ENCODE assay signal across 9 cellular contexts in genomic region chr14:102772781-102773570, GRCh38. TPM values are rescaled to one million over a fixed set of nuclear protein-coding genes. Genes with fewer than 3 reads are reported as not detected.
DNase-seq lines count a peak whose midpoint lies in the region; TF ChIP-seq lines count a peak whose summit lies in the region.
"Had no signal": no experiment of that assay in that cellular context is flagged by ENCODE, and none has a peak within 500 bp of the region (broad histone marks: within the 10 kb centered on the region; RNA-seq: fewer than 3 reads in every experiment).

No MANE protein-coding gene starts in this region.

- H3K27me3 ChIP-seq in BLaER1 treated with 17β-estradiol and CSF1 and Interleukin-3, amounts not matched to agents 10 nM and 100 nM = no peaks in the 10 kb centered on the region
- no peaks in the 10 kb centered on the region for H3K27me3 ChIP-seq in Peyer's patch

- peaks cover 0 to 3% (median 0%) of the 10 kb centered on the region in 11 experiments; a peak in 5 of 22 replicates for H4K20me1 ChIP-seq in BLaER1 treated with 17β-estradiol and CSF1 and Interleukin-3, amounts not matched to agents 10 nM and 100 nM

- H3K4me3 ChIP-seq in BLaER1 treated with 17β-estradiol and CSF1 and Interleukin-3, amounts not matched to agents 10 nM and 100 nM = no peak overlapping the region
- no peak overlapping the region for H3K4me3 ChIP-seq in Peyer's patch
- H3K4me3 ChIP-seq: SK-N-MC had no signal

- peak overlapping the region; percentile 9 to 89 (median 34); a peak in 18 of 22 replicates for H3K4me2 ChIP-seq in BLaER1 treated with 17β-estradiol and CSF1 and Interleukin-3, amounts not matched to agents 10 nM and 100 nM

- H3K36me3 ChIP-seq in BLaER1 treated with 17β-estradiol and CSF1 and Interleukin-3, amounts not matched to agents 10 nM and 100 nM = no peaks in the 10 kb centered on the region
- H3K36me3 ChIP-seq in Peyer's patch = no peaks in the 10 kb centered on the region

- TF ChIP-seq CTCF in GM13976 (IDR thresholded peaks at IDR 0.05; ENCODE audit: borderline replicate concordance, control extremely low read depth, extremely low read depth, insufficient read depth, missing control alignments) = peak; percentile 36
- no peak for TF ChIP-seq CTCF in Peyer's patch (IDR thresholded peaks at IDR 0.05)

- no peak overlapping the region for H3K9ac ChIP-seq in BLaER1 treated with 17β-estradiol and CSF1 and Interleukin-3, amounts not matched to agents 10 nM and 100 nM

- H3K9me3 ChIP-seq in BLaER1 treated with 17β-estradiol and CSF1 and Interleukin-3, amounts not matched to agents 10 nM and 100 nM (replicated peaks in 1 of 11) = no peaks in the 10 kb centered on the region
- no peaks in the 10 kb centered on the region for H3K9me3 ChIP-seq in Peyer's patch

- H3K27ac ChIP-seq in BLaER1 treated with 17β-estradiol and CSF1 and Interleukin-3, amounts not matched to agents 10 nM and 100 nM = peak overlapping the region in 3 of 11 experiments; percentile 11 to 99 (median 98); a peak in 2 of 22 replicates
- no peak overlapping the region for H3K27ac ChIP-seq in Peyer's patch
- H3K27ac ChIP-seq: SK-N-MC had no signal

- TF ChIP-seq POLR2A in Peyer's patch (IDR thresholded peaks at IDR 0.05) = no peak

- in situ Hi-C loops in GM13976 (cut with MboI; ENCODE audit: low sequenced_read_pairs, unreplicated experiment) = no loop called here

- H3K4me1 ChIP-seq in BLaER1 treated with 17β-estradiol and CSF1 and Interleukin-3, amounts not matched to agents 10 nM and 100 nM = peaks cover 63 to 86% (median 68%) of the 10 kb centered on the region in 10 experiments
- peaks cover 0 to 18% (median 7%) of the 10 kb centered on the region in 4 donors for H3K4me1 ChIP-seq in Peyer's patch

- DNase-seq in GM13976 (ENCODE audit: low spot score) = no peak
- peak in 2 of 3 donors; percentile 24 to 67 for DNase-seq in Peyer's patch
- peak; percentile 62 for DNase-seq in germinal center (ENCODE audit: low spot score)
- DNase-seq in hepatic stellate cell (ENCODE audit: low spot score) = no peak
- DNase-seq in middle frontal gyrus (ENCODE audit: extremely low spot score, low spot score) = no peak
- no peak for DNase-seq in cortex of kidney (lab: John Stamatoyannopoulos, UW)
- DNase-seq in NCI-H2171 treated with DMSO at 0.1 percent for 48 hours (lab: John Stamatoyannopoulos, UW) = no peak

RNA-seq across cellular contexts. Expression of gene TRAF3, which starts 4.3 kb away (rescaled TPM):
- 10 to 100 TPM; 31.7 to 47.8 (median 41.8) TPM for total RNA-seq in Peyer's patch

Comparison
In these comparisons a context has a peak if more than half of its experiments do, and no peak if none do; other contexts are left out.
1. DNase-seq: peak in Peyer's patch (2 of 3) and germinal center (single experiment); none in GM13976 (single experiment), hepatic stellate cell (single experiment), middle frontal gyrus (single experiment), cortex of kidney (single experiment) and NCI-H2171 treated with DMSO at 0.1 percent for 48 hours (single experiment).